ENCODE assay signal across 8 cellular contexts in genomic region chr14:78902010-78902623, GRCh38.
DNase-seq lines count a peak whose midpoint lies in the region; ATAC-seq and TF ChIP-seq lines count a peak whose summit lies in the region.

No MANE protein-coding gene starts in this region.

- H3K36me3 ChIP-seq in cardiac muscle cell (no peaks in the 10 kb centered on the region), lower lobe of right lung (no peaks in the 10 kb centered on the region)

- ATAC-seq in Right ventricle myocardium inferior (no peak), lower lobe of right lung (no peak)

- H3K9me3 ChIP-seq in cardiac muscle cell (ENCODE audit: low read depth) (no peaks in the 10 kb centered on the region), lower lobe of right lung (no peaks in the 10 kb centered on the region)

- DNase-seq in cardiac muscle cell (ENCODE audit: low read depth in 1 of 2, low spot score in 1 of 2) (peak; percentile 59 to 74), Right ventricle myocardium inferior (ENCODE audit: missing footprints) (no peak), NAMALWA (ENCODE audit: low spot score) (peak; percentile 46), astrocyte of the cerebellum (ENCODE audit: low read depth) (peak; percentile 13), lower lobe of right lung (no peak), ureter (ENCODE audit: low spot score) (no peak), epidermal melanocyte (ENCODE audit: insufficient read length, low spot score) (no peak)
- no peak for DNase-seq in activated effector memory CD4-positive, alpha-beta T cell treated with Interleukin-2 at 50 U/mL for 16 hours

- in situ Hi-C loops in astrocyte of the cerebellum (cut with HindIII; ENCODE audit: low sequenced_read_pairs) = no loop called here

- intact Hi-C loops in Right ventricle myocardium inferior (cut with DNase I) = no loop called here
- intact Hi-C loops in lower lobe of right lung (cut with DNase I) = no loop called here

- H3K27me3 ChIP-seq in cardiac muscle cell = peaks cover 4% of the 10 kb centered on the region
- no peaks in the 10 kb centered on the region for H3K27me3 ChIP-seq in lower lobe of right lung (ENCODE audit: low read depth)

- H3K4me1 ChIP-seq in cardiac muscle cell (ENCODE audit: low read depth) = no peaks in the 10 kb centered on the region
- no peaks in the 10 kb centered on the region for H3K4me1 ChIP-seq in lower lobe of right lung

- TF ChIP-seq CTCF in cardiac muscle cell (IDR thresholded peaks at IDR 0.05; ENCODE audit: low read depth, low read length) (peak; percentile 68), astrocyte of the cerebellum (IDR thresholded peaks at IDR 0.05; ENCODE audit: low read depth, low read length, missing control alignments) (peak; percentile 72), lower lobe of right lung (IDR thresholded peaks at IDR 0.05) (peak; percentile 32)

- no peak overlapping the region for H3K27ac ChIP-seq in cardiac muscle cell
- H3K27ac ChIP-seq in lower lobe of right lung = no peak overlapping the region

- H3K4me3 ChIP-seq in cardiac muscle cell = no peak overlapping the region
- H3K4me3 ChIP-seq in astrocyte of the cerebellum (ENCODE audit: low read depth, low read length) = no peak overlapping the region
- H3K4me3 ChIP-seq in lower lobe of right lung = no peak overlapping the region

Comparison
In these comparisons a context has a peak if more than half of its experiments do, and no peak if none do; other contexts are left out.
1. DNase-seq: peak in cardiac muscle cell (2 of 2), NAMALWA (single experiment) and astrocyte of the cerebellum (single experiment); none in Right ventricle myocardium inferior (single experiment), lower lobe of right lung (single experiment), activated effector memory CD4-positive, alpha-beta T cell treated with Interleukin-2 at 50 U/mL for 16 hours (single experiment), ureter (single experiment) and epidermal melanocyte (single experiment).
2. Peak in every context shown above with its lines, with median percentiles within 50 percentile points of each other: CTCF ChIP-seq.